ENCODE assay signal across 33 cellular contexts in genomic region chr2:150295544-150295943, GRCh38.
"Had no signal": no experiment of that assay in that cellular context is flagged by ENCODE, and none has a peak within 500 bp of the region (broad histone marks: within the 10 kb centered on the region; RNA-seq: fewer than 3 reads in every experiment).

No MANE protein-coding gene starts in this region.

- H3K4me1 ChIP-seq: ascending aorta, breast epithelium had no signal

- H3K27me3 ChIP-seq: ascending aorta, breast epithelium, cardiac muscle cell, dorsolateral prefrontal cortex, gastrocnemius medialis, heart left ventricle had no signal

- H3K27me3 Mint-ChIP-seq: activated CD4-positive, alpha-beta memory T cell treated with anti-CD3 and anti-CD28 coated beads for 36 hours; activated CD4-positive, alpha-beta T cell treated with anti-CD3 and anti-CD28 coated beads for 36 hours; activated CD4-positive, alpha-beta T cell treated with anti-CD3 and anti-CD28 coated beads, Interleukin-2, amount 10 ng/mL, durations not matched to agents 24 days and 14 days; activated CD8-positive, alpha-beta memory T cell treated with anti-CD3 and anti-CD28 coated beads, Interleukin-2, amount 10 ng/mL, durations not matched to agents 7 days and 5 days; activated naive CD4-positive, alpha-beta T cell treated with anti-CD3 and anti-CD28 coated beads, Interleukin-2, amount 50 U/mL, for 24 hours; activated naive CD8-positive, alpha-beta T cell treated with anti-CD3 and anti-CD28 coated beads for 36 hours; brain; dendritic cell treated with granulocyte-macrophage colony-stimulating factor and Interleukin-4, amounts not matched to agents 40 ng/mL and 50 ng/mL, for 4 days had no signal

- H3K36me3 Mint-ChIP-seq: activated CD4-positive, alpha-beta memory T cell treated with anti-CD3 and anti-CD28 coated beads for 36 hours; activated CD8-positive, alpha-beta memory T cell treated with anti-CD3 and anti-CD28 coated beads, Interleukin-2, amount 10 ng/mL, durations not matched to agents 7 days and 5 days; activated naive CD4-positive, alpha-beta T cell treated with anti-CD3 and anti-CD28 coated beads, Interleukin-2, amount 50 U/mL, for 24 hours; activated naive CD8-positive, alpha-beta T cell treated with anti-CD3 and anti-CD28 coated beads for 36 hours had no signal

- H3K4me3 ChIP-seq: ascending aorta, breast epithelium, cardiac muscle cell, coronary artery, dorsolateral prefrontal cortex, gastrocnemius medialis, heart left ventricle had no signal

- H3K27ac ChIP-seq: ascending aorta, breast epithelium, cardiac muscle cell, coronary artery, dorsolateral prefrontal cortex, gastrocnemius medialis, heart left ventricle had no signal

- ATAC-seq: activated CD4-positive, alpha-beta T cell treated with anti-CD3 and anti-CD28 coated beads for 36 hours; activated CD8-positive, alpha-beta memory T cell treated with anti-CD3 and anti-CD28 coated beads, Interleukin-2, amount 10 ng/mL, durations not matched to agents 7 days and 5 days; activated CD8-positive, alpha-beta T cell treated with anti-CD3 and anti-CD28 coated beads, Interleukin-2, amount 10 ng/mL, durations not matched to agents 7 days and 5 days; esophagus mucosa; gastrocnemius medialis; heart left ventricle had no signal

- H3K4me3 Mint-ChIP-seq: activated CD4-positive, alpha-beta memory T cell treated with anti-CD3 and anti-CD28 coated beads for 36 hours; activated CD4-positive, alpha-beta T cell treated with anti-CD3 and anti-CD28 coated beads for 36 hours; activated CD4-positive, alpha-beta T cell treated with anti-CD3 and anti-CD28 coated beads, Interleukin-2, amount 10 ng/mL, durations not matched to agents 24 days and 14 days; activated CD8-positive, alpha-beta memory T cell treated with anti-CD3 and anti-CD28 coated beads, Interleukin-2, amount 10 ng/mL, durations not matched to agents 7 days and 5 days; activated CD8-positive, alpha-beta T cell treated with anti-CD3 and anti-CD28 coated beads, Interleukin-2, amount 10 ng/mL, durations not matched to agents 7 days and 5 days; activated naive CD4-positive, alpha-beta T cell treated with anti-CD3 and anti-CD28 coated beads for 36 hours; activated naive CD4-positive, alpha-beta T cell treated with anti-CD3 and anti-CD28 coated beads, Interleukin-2, amount 50 U/mL, for 24 hours; activated naive CD8-positive, alpha-beta T cell treated with anti-CD3 and anti-CD28 coated beads for 36 hours; activated T-helper 1 cell treated with anti-CD3 and anti-CD28 coated beads, Interleukin-12 subunit alpha, Interleukin-12 subunit beta, Interleukin-2, Interleukin-4 antibody, amounts not matched to agents 30 ng/mL and 10 ng/mL and 1 ng/mL, durations not matched to agents 14 hours and 24 hours and 36 hours; brain; dendritic cell treated with granulocyte-macrophage colony-stimulating factor and Interleukin-4, amounts not matched to agents 40 ng/mL and 50 ng/mL, for 4 days; endodermal cell had no signal

- H3K4me1 Mint-ChIP-seq: activated CD4-positive, alpha-beta T cell treated with anti-CD3 and anti-CD28 coated beads for 36 hours; activated CD4-positive, alpha-beta T cell treated with anti-CD3 and anti-CD28 coated beads, Interleukin-2, amount 10 ng/mL, durations not matched to agents 24 days and 14 days; activated CD8-positive, alpha-beta memory T cell treated with anti-CD3 and anti-CD28 coated beads, Interleukin-2, amount 10 ng/mL, durations not matched to agents 7 days and 5 days; activated naive CD4-positive, alpha-beta T cell treated with anti-CD3 and anti-CD28 coated beads, Interleukin-2, amount 50 U/mL, for 24 hours; activated naive CD8-positive, alpha-beta T cell treated with anti-CD3 and anti-CD28 coated beads for 36 hours; endodermal cell had no signal

- H3K9me3 Mint-ChIP-seq: activated CD4-positive, alpha-beta memory T cell treated with anti-CD3 and anti-CD28 coated beads for 36 hours; activated CD4-positive, alpha-beta T cell treated with anti-CD3 and anti-CD28 coated beads, Interleukin-2, amount 10 ng/mL, durations not matched to agents 24 days and 14 days; activated naive CD4-positive, alpha-beta T cell treated with anti-CD3 and anti-CD28 coated beads for 36 hours; activated naive CD4-positive, alpha-beta T cell treated with anti-CD3 and anti-CD28 coated beads, Interleukin-2, amount 50 U/mL, for 24 hours; activated naive CD8-positive, alpha-beta T cell treated with anti-CD3 and anti-CD28 coated beads for 36 hours; activated T-helper 1 cell treated with anti-CD3 and anti-CD28 coated beads, Interleukin-12 subunit alpha, Interleukin-12 subunit beta, Interleukin-2, Interleukin-4 antibody, amounts not matched to agents 30 ng/mL and 10 ng/mL and 1 ng/mL, durations not matched to agents 14 hours and 24 hours and 36 hours; activated T-helper 2 cell treated with anti-CD3 and anti-CD28 coated beads, Interferon-gamma antibody, Interleukin-2, Interleukin-4, amounts not matched to agents 10 μg/mL and 5 μg/mL and 100 μg/mL, durations not matched to agents 14 hours and 24 hours and 36 hours had no signal

- H3K9me3 ChIP-seq: ascending aorta, gastrocnemius medialis had no signal

- DNase-seq: activated CD4-positive, alpha-beta memory T cell treated with anti-CD3 and anti-CD28 coated beads for 36 hours; activated CD4-positive, alpha-beta T cell treated with anti-CD3 and anti-CD28 coated beads for 36 hours; activated CD4-positive, alpha-beta T cell treated with anti-CD3 and anti-CD28 coated beads, Interleukin-2, amount 10 ng/mL, durations not matched to agents 24 days and 14 days; activated CD4-positive, CD25-positive, alpha-beta regulatory T cell; activated CD4-positive, CD25-positive, alpha-beta regulatory T cell treated with anti-CD3 and anti-CD28 coated beads, Interleukin-2, amount 50 U/mL, for 72 hours; activated CD8-positive, alpha-beta memory T cell treated with anti-CD3 and anti-CD28 coated beads, Interleukin-2, amount 10 ng/mL, durations not matched to agents 7 days and 5 days; activated CD8-positive, alpha-beta memory T cell treated with anti-CD3 and anti-CD28 coated beads, Interleukin-2, amount 50 U/mL, for 4 hours; activated CD8-positive, alpha-beta T cell treated with anti-CD3 and anti-CD28 coated beads, Interleukin-2, amount 10 ng/mL, durations not matched to agents 7 days and 5 days; activated effector memory CD4-positive, alpha-beta T cell treated with anti-CD3 and anti-CD28 coated beads, Interleukin-2, amount 50 U/mL, for 16 hours; activated naive CD4-positive, alpha-beta T cell treated with anti-CD3 and anti-CD28 coated beads for 36 hours; activated naive CD8-positive, alpha-beta T cell treated with anti-CD3 and anti-CD28 coated beads for 36 hours; activated T-cell treated with anti-CD3 and anti-CD28 coated beads, Interleukin-2, amount 50 U/mL, for 1 hour; activated T-cell treated with anti-CD3 and anti-CD28 coated beads, Interleukin-2, amount 50 U/mL, for 48 hours; central memory CD4-positive, alpha-beta T cell; cerebellar nuclear complex; dorsolateral prefrontal cortex; effector memory CD4-positive, alpha-beta T cell; endodermal cell; foreskin fibroblast; gastrocnemius medialis; glutamatergic neuron; heart left ventricle; T-helper 2 cell had no signal

- H3K27ac Mint-ChIP-seq: activated CD4-positive, alpha-beta memory T cell treated with anti-CD3 and anti-CD28 coated beads for 36 hours; activated CD4-positive, alpha-beta T cell treated with anti-CD3 and anti-CD28 coated beads for 36 hours; activated CD4-positive, alpha-beta T cell treated with anti-CD3 and anti-CD28 coated beads, Interleukin-2, amount 10 ng/mL, durations not matched to agents 24 days and 14 days; activated CD8-positive, alpha-beta memory T cell treated with anti-CD3 and anti-CD28 coated beads, Interleukin-2, amount 10 ng/mL, durations not matched to agents 7 days and 5 days; activated CD8-positive, alpha-beta T cell treated with anti-CD3 and anti-CD28 coated beads, Interleukin-2, amount 10 ng/mL, durations not matched to agents 7 days and 5 days; activated naive CD4-positive, alpha-beta T cell treated with anti-CD3 and anti-CD28 coated beads for 36 hours; activated naive CD4-positive, alpha-beta T cell treated with anti-CD3 and anti-CD28 coated beads, Interleukin-2, amount 50 U/mL, for 24 hours; activated naive CD8-positive, alpha-beta T cell treated with anti-CD3 and anti-CD28 coated beads for 36 hours; activated T-helper 1 cell treated with anti-CD3 and anti-CD28 coated beads, Interleukin-12 subunit alpha, Interleukin-12 subunit beta, Interleukin-2, Interleukin-4 antibody, amounts not matched to agents 30 ng/mL and 10 ng/mL and 1 ng/mL, durations not matched to agents 14 hours and 24 hours and 36 hours; activated T-helper 2 cell treated with anti-CD3 and anti-CD28 coated beads, Interferon-gamma antibody, Interleukin-2, Interleukin-4, amounts not matched to agents 10 μg/mL and 5 μg/mL and 100 μg/mL, durations not matched to agents 14 hours and 24 hours and 36 hours; dendritic cell treated with granulocyte-macrophage colony-stimulating factor and Interleukin-4, amounts not matched to agents 40 ng/mL and 50 ng/mL, for 4 days; endodermal cell had no signal

- H3K36me3 ChIP-seq: ascending aorta, breast epithelium, cardiac muscle cell, gastrocnemius medialis, heart left ventricle had no signal
